Comparison of ENCODE assay signal across 17 cellular contexts in genomic region chr2:38091757-38092156, GRCh38. TPM values are rescaled to one million over a fixed set of nuclear protein-coding genes. Genes with fewer than 3 reads are reported as not detected.
DNase-seq lines count a peak whose midpoint lies in the region; ATAC-seq, FAIRE-seq and TF ChIP-seq lines count a peak whose summit lies in the region.
"Had no signal": no experiment of that assay in that cellular context is flagged by ENCODE, and none has a peak within 500 bp of the region (broad histone marks: within the 10 kb centered on the region; RNA-seq: fewer than 3 reads in every experiment).

No MANE protein-coding gene starts in this region.

- CTCF ChIA-PET in HepG2 (lab: Yijun Ruan, JAX; ENCODE audit: low intra/inter-chr PET ratio, low total read pairs) (no interaction called here), H1 (lab: Charles Lee; ENCODE audit: partially characterized antibody) (interaction anchor here (0.8 to 8.4 kb wide), 8 partner anchors 11 to 105 kb away, joined by 3 to 70 read pairs (median 3); partner anchors contain the start of gene CYP1B1)

- H2BK120ac ChIP-seq in H1 (replicated peaks; ENCODE audit: low read depth, low read length), result no peak overlapping the region

- H2AFZ ChIP-seq in HepG2 (ENCODE audit: low read length), result no peak overlapping the region
- no peak overlapping the region for H2AFZ ChIP-seq in H1 (ENCODE audit: low read length)
- peak overlapping the region; percentile 43 for H2AFZ ChIP-seq in neural progenitor cell (replicated peaks)

- TF ChIP-seq CTCF in right lobe of liver (IDR thresholded peaks at IDR 0.05) (no peak), HepG2 (CRISPR knock-in tag; IDR thresholded peaks at IDR 0.05) (no peak), H1 (IDR thresholded peaks at IDR 0.05; ENCODE audit: control extremely low read depth in 1 of 3, insufficient read depth in 1 of 3, low read depth in 1 of 3, low read length in 3 of 3) (no peak), neural progenitor cell (IDR thresholded peaks at IDR 0.05) (no peak), HFFc6 (IDR thresholded peaks at IDR 0.05) (no peak)

- H3K27me3 ChIP-seq in right lobe of liver (no peaks in the 10 kb centered on the region), HepG2 (ENCODE audit: control insufficient read depth in 1 of 2, insufficient read depth in 2 of 2, low read length in 2 of 2) (peaks cover 0 to 16% of the 10 kb centered on the region in 2 experiments; a peak in 3 of 5 replicates), H1 (replicated peaks in 1 of 4; ENCODE audit: control insufficient read depth in 3 of 4, extremely low read depth in 1 of 4, insufficient read depth in 3 of 4, low read length in 3 of 4) (peaks cover 0 to 22% (median 16%) of the 10 kb centered on the region in 4 experiments; a peak in 5 of 7 replicates), neural progenitor cell (peaks cover 35% of the 10 kb centered on the region)

- H3K23me2 ChIP-seq in H1 (ENCODE audit: low read depth, low read length), result no peaks in the 10 kb centered on the region

- H2BK15ac ChIP-seq in H1 (ENCODE audit: low read length), result no peak overlapping the region

- no peaks in the 10 kb centered on the region for H3K9me3 ChIP-seq in right lobe of liver
- H3K9me3 ChIP-seq in HepG2 (ENCODE audit: low read length), result no peaks in the 10 kb centered on the region
- H3K9me3 ChIP-seq in H1 (ENCODE audit: insufficient read depth in 2 of 2, low read depth in 1 of 2, low read length in 1 of 2), result no peaks in the 10 kb centered on the region
- H3K9me3 ChIP-seq in neural progenitor cell (ENCODE audit: low read depth), result no peaks in the 10 kb centered on the region

- H3K27ac ChIP-seq in right lobe of liver, result peak overlapping the region in 2 of 3 donors; percentile 31 to 32
- H3K27ac ChIP-seq in HepG2 (ENCODE audit: extremely low read length, insufficient read depth, low read length), result no peak overlapping the region
- H3K27ac ChIP-seq in H1 (ENCODE audit: low read depth, low read length), result no peak overlapping the region
- H3K27ac ChIP-seq in neural progenitor cell, result no peak overlapping the region

- no peak overlapping the region for H3K4me3 ChIP-seq in right lobe of liver
- no peak overlapping the region for H3K4me3 ChIP-seq in HepG2 (replicated peaks in 1 of 3; ENCODE audit: insufficient read depth in 1 of 3, low read depth in 2 of 3, low read length in 3 of 3)
- H3K4me3 ChIP-seq in H1 (ENCODE audit: extremely low read depth in 1 of 4, insufficient read depth in 2 of 4, low read depth in 3 of 4, low read length in 4 of 4), result no peak overlapping the region
- H3K4me3 ChIP-seq in neural progenitor cell, result no peak overlapping the region
- H3K4me3 ChIP-seq: GM12878 had no signal

- peaks cover 0 to 6% (median 0%) of the 10 kb centered on the region in 4 donors for H3K4me1 ChIP-seq in right lobe of liver
- 0 out of 2 replicates have a peak, but pooled peaks cover 7% of the 10 kb centered on the region for H3K4me1 ChIP-seq in HepG2 (ENCODE audit: insufficient read depth, low read length)
- peaks cover 6 to 20% (median 16%) of the 10 kb centered on the region in 4 experiments for H3K4me1 ChIP-seq in H1 (replicated peaks in 1 of 4; ENCODE audit: control insufficient read depth in 3 of 4, insufficient read depth in 4 of 4, low read length in 3 of 4)
- peaks cover 4% of the 10 kb centered on the region for H3K4me1 ChIP-seq in neural progenitor cell

- H4K91ac ChIP-seq in H1 (replicated peaks; ENCODE audit: insufficient read length, low read length), result no peak overlapping the region

- no peak overlapping the region for H4K8ac ChIP-seq in H1 (ENCODE audit: extremely low read depth, insufficient read depth, low read length)

- intact Hi-C loops in right lobe of liver (cut with DNase I), result no loop called here
- intact Hi-C loops in HepG2 (cut with micrococcal nuclease; ENCODE audit: unreplicated experiment), result no loop called here

- WGBS in right lobe of liver (ENCODE audit: insufficient coverage, low coverage, low lambda C conversion rate, missing lambda C conversion rate), result 93% methylated on average over 5 of the region's 5 CpGs
- 71% methylated on average over 5 of the region's 5 CpGs for WGBS in HepG2 (ENCODE audit: low lambda C conversion rate)
- WGBS in H1 (ENCODE audit: extremely low coverage in 1 of 2, insufficient coverage in 1 of 2, insufficient read length in 1 of 2, insufficient replicate concordance in 2 of 2, low coverage in 1 of 2, low lambda C conversion rate in 2 of 2, missing lambda C conversion rate in 1 of 2), 2 experiments, result 91% methylated on average over 5 of the region's 5 CpGs; no CpG with 5 or more reads in 1 of the 2 experiments

- H3K56ac ChIP-seq in H1 (replicated peaks; ENCODE audit: insufficient read length, low read depth, low read length), result no peak overlapping the region

- H3K36me3 Mint-ChIP-seq in neural progenitor cell, result no peaks in the 10 kb centered on the region
- H3K36me3 Mint-ChIP-seq in HFFc6 (ENCODE audit: low read depth), result no peaks in the 10 kb centered on the region

- no peak overlapping the region for H3K4ac ChIP-seq in H1 (replicated peaks; ENCODE audit: insufficient read length, low read depth, low read length)

- H3K4me3 Mint-ChIP-seq in neural progenitor cell (no peak overlapping the region), HFFc6 (no peak overlapping the region)
- H3K4me3 Mint-ChIP-seq: CD4-positive, alpha-beta T cell had no signal

- TF ChIP-seq POLR2A in right lobe of liver (IDR thresholded peaks at IDR 0.05), result no peak
- no peak for TF ChIP-seq POLR2A in HepG2 (IDR thresholded peaks at IDR 0.05; ENCODE audit: insufficient read depth in 1 of 2, low read depth in 2 of 2, low read length in 2 of 2)
- no peak for TF ChIP-seq POLR2A in H1 (IDR thresholded peaks at IDR 0.05; ENCODE audit: control extremely low read depth in 1 of 2, low read depth in 2 of 2, low read length in 2 of 2)

- no peak overlapping the region for H3K18ac ChIP-seq in H1 (ENCODE audit: extremely low read depth, low read length)

- no peak overlapping the region for H2BK5ac ChIP-seq in H1 (ENCODE audit: low read depth, low read length)

- FAIRE-seq in HepG2 (lab: Jason Lieb, UNC) (no peak), H1 (lab: Jason Lieb, UNC) (no peak)
- FAIRE-seq: GM12878 had no signal

- ATAC-seq in right lobe of liver (no peak), HepG2 (no peak), GM21529 (IDR thresholded peaks at IDR 0.05; ENCODE audit: unreplicated experiment) (no peak), GM18511 (IDR thresholded peaks at IDR 0.05; ENCODE audit: unreplicated experiment) (no peak)
- ATAC-seq: GM12878 had no signal

- H3K14ac ChIP-seq in H1 (ENCODE audit: insufficient read length), result no peak overlapping the region

- H3K79me2 ChIP-seq in HepG2 (ENCODE audit: insufficient read depth, low read length) (no peaks in the 10 kb centered on the region), H1 (ENCODE audit: control insufficient read depth in 1 of 2, insufficient read depth in 2 of 2, low read length in 2 of 2) (no peaks in the 10 kb centered on the region), neural progenitor cell (ENCODE audit: low read depth) (no peaks in the 10 kb centered on the region)

- BruUV-seq in HepG2 (replicated peaks; lab: Mats Ljungman, UMichigan), result no TSS peak

- no peak overlapping the region for H4K5ac ChIP-seq in H1 (ENCODE audit: insufficient read length, low read depth, low read length)

- TF ChIP-seq EP300 in HepG2 (IDR thresholded peaks at IDR 0.05; ENCODE audit: low read depth in 2 of 2, low read length in 2 of 2) (no peak), HepG2 (CRISPR knock-in tag; IDR thresholded peaks at IDR 0.05; ENCODE audit: borderline replicate concordance) (no peak), H1 (IDR thresholded peaks at IDR 0.05; ENCODE audit: borderline replicate concordance in 1 of 2, low read depth in 2 of 2, low read length in 2 of 2) (no peak)

- TF ChIP-seq RAD21 in HepG2 (CRISPR knock-in tag; IDR thresholded peaks at IDR 0.05) (no peak), H1 (IDR thresholded peaks at IDR 0.05 in 1 of 2, conservative IDR thresholded peaks at IDR 0.05 in 1 of 2; ENCODE audit: low read depth in 2 of 2, low read length in 2 of 2) (no peak)

- no peak overlapping the region for H3K9ac ChIP-seq in HepG2 (ENCODE audit: insufficient read depth, low read depth, low read length)
- H3K9ac ChIP-seq in H1 (replicated peaks in 1 of 4; ENCODE audit: extremely low read depth in 1 of 4, low read depth in 3 of 4, low read length in 3 of 4), result no peak overlapping the region
- H3K9ac ChIP-seq in neural progenitor cell, result no peak overlapping the region

- H4K20me1 ChIP-seq in HepG2 (ENCODE audit: insufficient read depth, low read length) (no peaks in the 10 kb centered on the region), H1 (replicated peaks in 1 of 2; ENCODE audit: control insufficient read depth in 1 of 2, insufficient read depth in 2 of 2, low read length in 2 of 2) (no peaks in the 10 kb centered on the region), neural progenitor cell (ENCODE audit: low read depth) (no peaks in the 10 kb centered on the region)

- H3K79me1 ChIP-seq in H1 (ENCODE audit: low read depth, low read length), result no peaks in the 10 kb centered on the region

- in situ Hi-C loops in HepG2 (cut with HindIII; ENCODE audit: extremely low pct_ligation_motif_present, low pct_unique_long_range_greater_than_20kb), result no loop called here

- H3K9me3 Mint-ChIP-seq in neural progenitor cell, result no peaks in the 10 kb centered on the region
- H3K9me3 Mint-ChIP-seq in HFFc6, result no peaks in the 10 kb centered on the region
- H3K9me3 Mint-ChIP-seq: CD4-positive, alpha-beta T cell had no signal

- H3K36me3 ChIP-seq in right lobe of liver, result no peaks in the 10 kb centered on the region
- H3K36me3 ChIP-seq in HepG2 (replicated peaks in 1 of 2; ENCODE audit: control insufficient read depth in 1 of 2, insufficient read depth in 2 of 2, low read length in 2 of 2), result no peaks in the 10 kb centered on the region
- no peaks in the 10 kb centered on the region for H3K36me3 ChIP-seq in H1 (ENCODE audit: control insufficient read depth in 2 of 4, insufficient read depth in 4 of 4, low read length in 3 of 4)
- no peaks in the 10 kb centered on the region for H3K36me3 ChIP-seq in neural progenitor cell

- 0 out of 2 replicates have a peak overlapping the region, but pooled peaks have one; percentile 23 for H2BK20ac ChIP-seq in H1 (ENCODE audit: low read length)

- H3K27me3 Mint-ChIP-seq in neural progenitor cell (ENCODE audit: insufficient read depth, low read depth), result peaks cover 11% of the 10 kb centered on the region
- H3K27me3 Mint-ChIP-seq in HFFc6 (ENCODE audit: insufficient read depth), result peaks cover 42% of the 10 kb centered on the region

- POLR2A ChIA-PET in HepG2 (lab: Yijun Ruan, JAX) (no interaction called here), H1 (lab: Charles Lee; ENCODE audit: partially characterized antibody) (interaction anchor here (4.0 kb wide), 1 partner anchor 14 kb away, joined by 29 read pairs; the partner anchor contains the start of gene CYP1B1)

- H3K4me1 Mint-ChIP-seq in neural progenitor cell (peaks cover 26% of the 10 kb centered on the region), HFFc6 (ENCODE audit: low read depth) (peaks cover 7% of the 10 kb centered on the region; the same call in 1 of the 2 replicates)

- H3K4me2 ChIP-seq in HepG2 (ENCODE audit: low read depth, low read length) (no peak overlapping the region), H1 (ENCODE audit: insufficient read depth in 1 of 2, low read depth in 2 of 2, low read length in 2 of 2) (no peak overlapping the region), neural progenitor cell (no peak overlapping the region)

- H3K27ac Mint-ChIP-seq in neural progenitor cell (no peak overlapping the region), HFFc6 (no peak overlapping the region)
- H3K27ac Mint-ChIP-seq: CD4-positive, alpha-beta T cell; progenitor cell of endocrine pancreas had no signal

- no peak overlapping the region for H2BK12ac ChIP-seq in H1 (ENCODE audit: low read depth, low read length)

- H3F3A ChIP-seq in neural progenitor cell (ENCODE audit: low read depth), result no peaks in the 10 kb centered on the region

- no peak overlapping the region for H3K23ac ChIP-seq in H1 (ENCODE audit: insufficient read length)

- H2AK5ac ChIP-seq in H1 (ENCODE audit: low read depth, low read length), result peak overlapping the region; percentile 17

- DNase-seq in right lobe of liver (no peak), HepG2 (ENCODE audit: low spot score) (no peak), H1 (ENCODE audit: low read depth in 1 of 2, low spot score in 2 of 2) (no peak), neural progenitor cell (ENCODE audit: low spot score) (no peak), HFFc6 (no peak), NCI-H1105 treated with DMSO at 0.1 percent for 48 hours (lab: John Stamatoyannopoulos, UW) (no peak)
- DNase-seq: activated effector memory CD4-positive, alpha-beta T cell treated with Interleukin-2 at 50 U/mL for 16 hours; CD4-positive, alpha-beta T cell; kidney glomerular epithelial cell; NCI-H187; NCI-H69; substantia nigra; T-helper 1 cell had no signal

RNA-seq across cellular contexts. Expression of gene CYP1B1, which starts 15.8 kb away (rescaled TPM):
- total RNA-seq in right lobe of liver (1 to 10 TPM; 3.8 to 7.1 (median 6.4) TPM), HepG2 (2016; rRNA removed; fragmentation: Illumina TruSeq; extraction: Trizol) (not detected in 2 replicates), neural progenitor cell (ENCODE audit: low replicate concordance) (0.39 and 0.62 TPM in 2 replicates)
- not detected in 2 replicates for total RNA-seq in HepG2 (2016; cell fraction: cytosol; rRNA removed; fragmentation: Illumina TruSeq; extraction: Trizol; ENCODE audit: low read depth)
- total RNA-seq in HepG2 (2016; cell fraction: insoluble cytoplasmic fraction; rRNA removed; fragmentation: Illumina TruSeq; extraction: Trizol), result not detected in 2 replicates
- total RNA-seq in HepG2 (2016; cell fraction: membrane; rRNA removed; fragmentation: Illumina TruSeq; extraction: Trizol), result not detected in 2 replicates
- 0.09 TPM in 1 of 2 replicates, not detected in the other for total RNA-seq in HepG2 (2016; cell fraction: nucleus; rRNA removed; fragmentation: Illumina TruSeq; extraction: Trizol)
- polyA plus RNA-seq in HepG2 (2011; rRNA removed) (not detected in 2 replicates), H1 (2011; rRNA removed) (1.3 and 2.2 TPM in 2 replicates)
- polyA plus RNA-seq in HepG2 (2011; cell fraction: cytosol; rRNA removed), result not detected in 2 replicates
- polyA plus RNA-seq in HepG2 (2011; cell fraction: nucleus; rRNA removed), result not detected in 2 replicates
- polyA plus RNA-seq in HepG2 (2012), result not detected in 2 replicates
- polyA plus RNA-seq in HepG2 (2016; cell fraction: cytosol; fragmentation: Illumina TruSeq; extraction: Trizol; ENCODE audit: low read depth), result not detected in 2 replicates
- polyA plus RNA-seq in HepG2 (2016; cell fraction: insoluble cytoplasmic fraction; fragmentation: Illumina TruSeq; extraction: Trizol; ENCODE audit: low read depth), result not detected in 2 replicates
- polyA plus RNA-seq in HepG2 (2016; cell fraction: membrane; fragmentation: Illumina TruSeq; extraction: Trizol; ENCODE audit: low read depth), result not detected in 2 replicates
- 0.11 TPM in 1 of 2 replicates, not detected in the other for polyA plus RNA-seq in HepG2 (2016; cell fraction: nucleus; fragmentation: Illumina TruSeq; extraction: Trizol; ENCODE audit: insufficient read depth, low read depth)
- 7.5 TPM in 1 of 2 replicates, not detected in the other for polyA minus RNA-seq in HepG2 (2011; rRNA and poly(A)+ RNA removed; ENCODE audit: low replicate concordance)
- polyA minus RNA-seq in HepG2 (2011; cell fraction: cytosol; rRNA and poly(A)+ RNA removed), result not detected in 2 replicates
- not detected in 2 replicates for polyA minus RNA-seq in HepG2 (2011; cell fraction: nucleus; rRNA and poly(A)+ RNA removed)
- total RNA-seq in H1 (2021; fragmentation: NEBNext Ultra II Directional; extraction: Animal tissue kit (Norgen Biotek cat#: 25700)), result 4.7 and 5.7 TPM in 2 replicates
- 1.4 TPM for polyA plus RNA-seq in H1 (2011; cell fraction: cytosol; rRNA removed)
- polyA plus RNA-seq in H1 (2011; cell fraction: nucleus; rRNA removed), result 3.5 TPM
- 0.71 to 1.0 TPM (median 0.84 TPM) in 4 replicates for polyA plus RNA-seq in H1 (2012, experiment 1 of 2)
- 0.03 TPM for polyA plus RNA-seq in H1 (2012, experiment 2 of 2)
- 3.4 TPM for polyA plus RNA-seq in H1 (2013, experiment 1 of 2)
- polyA plus RNA-seq in H1 (2013, experiment 2 of 2), result 3.0 TPM
- polyA minus RNA-seq in H1 (2011; rRNA and poly(A)+ RNA removed), result 3.4 and 6.8 TPM in 2 replicates
- 1.3 TPM for polyA minus RNA-seq in H1 (2011; cell fraction: cytosol; rRNA and poly(A)+ RNA removed)
- 4.3 TPM for polyA minus RNA-seq in H1 (2011; cell fraction: nucleus; rRNA and poly(A)+ RNA removed)
- under 1 TPM in 1 of 6 experiments, not detected in 5; 0.17 TPM for total RNA-seq in HFFc6 (2021; fragmentation: NEBNext Ultra II Directional; extraction: Animal tissue kit (Norgen Biotek cat#: 25700))

Comparison
In these comparisons a context has a peak if more than half of its experiments do, and no peak if none do; other contexts are left out.
1. H3K27ac ChIP-seq: peak in right lobe of liver (2 of 3); none in HepG2 (single experiment), H1 (single experiment) and neural progenitor cell (single experiment).